ENCODE assay signal across 7 cellular contexts in the genomic region with DNA sequence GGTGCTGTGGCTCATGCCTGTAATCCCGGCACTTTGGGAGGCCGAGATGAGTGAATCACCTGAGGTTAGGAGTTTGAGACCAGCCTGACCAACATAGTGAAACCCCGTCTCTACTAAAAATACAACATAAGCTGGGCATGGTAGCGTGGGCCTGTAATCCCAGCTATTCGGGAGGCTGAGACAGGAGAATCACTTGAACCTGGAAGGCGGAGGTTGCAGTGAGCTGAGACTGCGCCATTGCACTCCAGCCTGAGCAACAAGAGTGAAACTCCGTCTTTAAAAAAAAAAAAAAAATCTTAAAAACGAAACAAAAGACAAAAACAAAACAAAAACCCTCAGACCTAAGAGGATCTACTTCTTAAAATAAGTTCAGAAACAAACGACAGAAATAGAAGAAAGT. TPM values are rescaled to one million over a fixed set of nuclear protein-coding genes. Genes with fewer than 3 reads are reported as not detected.
A peak's percentile ranks its signal among the peaks of the same experiment; 100 is the strongest.
DNase-seq lines count a peak whose midpoint lies in the region; ATAC-seq, FAIRE-seq and TF ChIP-seq lines count a peak whose summit lies in the region.
"Not testable (repeated sequence)": the region's sequence is repeated elsewhere in the genome, so short reads cannot be mapped to it uniquely, and the experiment has no call there.

No MANE protein-coding gene starts in this region.

- H3K9me3 Mint-ChIP-seq in activated CD4-positive, alpha-beta memory T cell treated with anti-CD3 and anti-CD28 coated beads, Interleukin-2, amount 10 ng/mL, durations not matched to agents 7 days and 5 days; activated T-helper 17 cell treated with anti-CD3 and anti-CD28 coated beads, Interleukin-2, amount 50 U/mL, for 72 hours; activated naive CD8-positive, alpha-beta T cell (ENCODE audit: low read depth); natural killer cell: not testable (repeated sequence)

- not testable (repeated sequence) for H3K9me3 ChIP-seq in KOPT-K1 (ENCODE audit: insufficient read depth, low read length, poor library complexity, severe bottlenecking)

- peaks cover 33% of the 10 kb centered on the region; the same call in 1 of the 2 replicates for H3K36me3 ChIP-seq in KOPT-K1 (ENCODE audit: insufficient read depth, low read length)

- ATAC-seq in activated T-helper 17 cell treated with anti-CD3 and anti-CD28 coated beads, Interleukin-2, amount 50 U/mL, for 72 hours (replicated peaks) = peak; percentile 80
- ATAC-seq in natural killer cell = peak in 1 of 3 donors; percentile 50

- H3K36me3 Mint-ChIP-seq in activated CD4-positive, alpha-beta memory T cell treated with anti-CD3 and anti-CD28 coated beads, Interleukin-2, amount 10 ng/mL, durations not matched to agents 7 days and 5 days (ENCODE audit: low read depth) = peaks cover 93% of the 10 kb centered on the region
- H3K36me3 Mint-ChIP-seq in activated T-helper 17 cell treated with anti-CD3 and anti-CD28 coated beads, Interleukin-2, amount 50 U/mL, for 72 hours (ENCODE audit: low read depth) = peaks cover 100% of the 10 kb centered on the region
- H3K36me3 Mint-ChIP-seq in activated naive CD8-positive, alpha-beta T cell = peaks cover 16% of the 10 kb centered on the region
- peaks cover 14% of the 10 kb centered on the region for H3K36me3 Mint-ChIP-seq in natural killer cell

- CTCF ChIA-PET in activated CD4-positive, alpha-beta memory T cell treated with anti-CD3 and anti-CD28 coated beads, Interleukin-2, amount 10 ng/mL, durations not matched to agents 7 days and 5 days (lab: Charles Lee) = interaction anchor here (0.6 to 7.7 kb wide), 25 partner anchors 8 to 307 kb away, joined by 3 to 109 read pairs (median 5); a partner anchor contains a TSS

- not testable (repeated sequence) for TF ChIP-seq CTCF in natural killer cell (IDR thresholded peaks at IDR 0.05)

- DNase-seq in activated CD4-positive, alpha-beta memory T cell treated with anti-CD3 and anti-CD28 coated beads, Interleukin-2, amount 10 ng/mL, durations not matched to agents 7 days and 5 days = peak; percentile 34
- not testable (repeated sequence) for DNase-seq in natural killer cell
- DNase-seq in stimulated activated CD8-positive, alpha-beta memory T cell treated with anti-CD3 and anti-CD28 coated beads, Interleukin-4, amount 100 ng/mL, for 48 hours = peak; percentile 34

- peak overlapping the region; percentile 92 for H3K27ac Mint-ChIP-seq in activated CD4-positive, alpha-beta memory T cell treated with anti-CD3 and anti-CD28 coated beads, Interleukin-2, amount 10 ng/mL, durations not matched to agents 7 days and 5 days
- H3K27ac Mint-ChIP-seq in activated T-helper 17 cell treated with anti-CD3 and anti-CD28 coated beads, Interleukin-2, amount 50 U/mL, for 72 hours = peak overlapping the region; percentile 94
- peak overlapping the region; percentile 28 for H3K27ac Mint-ChIP-seq in activated naive CD8-positive, alpha-beta T cell
- H3K27ac Mint-ChIP-seq in natural killer cell = peak overlapping the region in 1 of 2 donors; percentile 56

- peak overlapping the region; percentile 76 for H3K4me3 Mint-ChIP-seq in activated CD4-positive, alpha-beta memory T cell treated with anti-CD3 and anti-CD28 coated beads, Interleukin-2, amount 10 ng/mL, durations not matched to agents 7 days and 5 days
- peak overlapping the region; percentile 86 for H3K4me3 Mint-ChIP-seq in activated T-helper 17 cell treated with anti-CD3 and anti-CD28 coated beads, Interleukin-2, amount 50 U/mL, for 72 hours
- H3K4me3 Mint-ChIP-seq in activated naive CD8-positive, alpha-beta T cell = not testable (repeated sequence)
- H3K4me3 Mint-ChIP-seq in natural killer cell = peak overlapping the region; percentile 69

- peak overlapping the region; percentile 53 for H3K27ac ChIP-seq in KOPT-K1 (ENCODE audit: low read depth, low read length, poor library complexity, severe bottlenecking)

- peaks cover 81% of the 10 kb centered on the region for H3K4me1 Mint-ChIP-seq in activated CD4-positive, alpha-beta memory T cell treated with anti-CD3 and anti-CD28 coated beads, Interleukin-2, amount 10 ng/mL, durations not matched to agents 7 days and 5 days
- H3K4me1 Mint-ChIP-seq in activated T-helper 17 cell treated with anti-CD3 and anti-CD28 coated beads, Interleukin-2, amount 50 U/mL, for 72 hours = peaks cover 44% of the 10 kb centered on the region
- peaks cover 16% of the 10 kb centered on the region for H3K4me1 Mint-ChIP-seq in activated naive CD8-positive, alpha-beta T cell (ENCODE audit: low read depth)
- not testable (repeated sequence) for H3K4me1 Mint-ChIP-seq in natural killer cell

- peak; percentile 17 for FAIRE-seq in TTC549 (lab: Jason Lieb, UNC)

- POLR2A ChIA-PET in activated CD4-positive, alpha-beta memory T cell treated with anti-CD3 and anti-CD28 coated beads, Interleukin-2, amount 10 ng/mL, durations not matched to agents 7 days and 5 days (lab: Charles Lee) = interaction anchor here (0.9 to 4.6 kb wide), 27 partner anchors 9 to 104 kb away, joined by 3 to 92 read pairs (median 6); a partner anchor contains a TSS

- H3K27me3 Mint-ChIP-seq in activated CD4-positive, alpha-beta memory T cell treated with anti-CD3 and anti-CD28 coated beads, Interleukin-2, amount 10 ng/mL, durations not matched to agents 7 days and 5 days; activated T-helper 17 cell treated with anti-CD3 and anti-CD28 coated beads, Interleukin-2, amount 50 U/mL, for 72 hours; activated naive CD8-positive, alpha-beta T cell; natural killer cell (ENCODE audit: low read depth in 2 of 2): not testable (repeated sequence)

- intact Hi-C loops in natural killer cell (cut with micrococcal nuclease) = not testable (repeated sequence)

RNA-seq across cellular contexts. Expression of a gene that starts 16.7 kb away (rescaled TPM):
- total RNA-seq in activated CD4-positive, alpha-beta memory T cell treated with anti-CD3 and anti-CD28 coated beads, Interleukin-2, amount 10 ng/mL, durations not matched to agents 7 days and 5 days = 10 to 100 TPM; 94.7 to 97.4 TPM
- 100 to 1,000 TPM in 1 of 2 donors, 10 to 100 TPM in 1; 85.2 to 123 TPM for total RNA-seq in activated T-helper 17 cell treated with anti-CD3 and anti-CD28 coated beads, Interleukin-2, amount 50 U/mL, for 72 hours
- 10 to 100 TPM in 2 of 3 donors, 1 to 10 TPM in 1; 4.0 to 12.4 (median 11.0) TPM for total RNA-seq in natural killer cell

Comparison
In these comparisons a context has a peak if more than half of its experiments do, and no peak if none do; other contexts are left out.
1. RNA of a gene that starts 16.7 kb away (total RNA-seq): 85.2 to 123 TPM in activated T-helper 17 cell treated with anti-CD3 and anti-CD28 coated beads, Interleukin-2, amount 50 U/mL, for 72 hours and 94.7 to 97.4 TPM in activated CD4-positive, alpha-beta memory T cell treated with anti-CD3 and anti-CD28 coated beads, Interleukin-2, amount 10 ng/mL, durations not matched to agents 7 days and 5 days; 4.0 to 12.4 TPM in natural killer cell; every median in the first group is over 4 times any median in the second.